In the genomic region with DNA sequence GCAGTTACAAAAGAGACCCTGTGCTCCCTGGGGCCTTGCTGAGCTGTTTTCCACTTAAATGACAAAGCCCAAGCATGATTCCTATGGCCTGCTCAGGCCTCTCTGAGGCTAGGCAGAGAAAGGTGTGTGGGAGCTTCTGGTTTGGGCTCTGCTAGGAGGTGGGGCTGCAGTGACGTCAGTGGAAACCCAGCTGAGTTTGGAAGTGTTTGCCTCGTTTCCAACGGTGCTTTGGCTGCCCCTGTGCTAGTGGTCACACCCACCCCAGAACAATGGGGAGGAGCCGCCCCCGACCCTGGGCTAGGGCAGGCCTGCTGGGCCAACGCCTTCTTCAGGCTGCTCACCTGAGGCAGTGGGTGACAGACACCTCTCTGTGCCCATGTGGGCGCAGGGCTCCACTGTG, we compare ENCODE assay signal across 1 cellular context.
A peak's percentile ranks its signal among the peaks of the same experiment; 100 is the strongest.
TF ChIP-seq lines count a peak whose summit lies in the region.

No MANE protein-coding gene starts in this region.

TF ChIP-seq in GM23338, 12 proteins besides CTCF, POLR2A, EP300 and RAD21 (continued from another document):
- no peak for TF ChIP-seq POLR2AphosphoS5 (IDR thresholded peaks at IDR 0.05; ENCODE audit: low read depth)
- TF ChIP-seq, protein P1, sequence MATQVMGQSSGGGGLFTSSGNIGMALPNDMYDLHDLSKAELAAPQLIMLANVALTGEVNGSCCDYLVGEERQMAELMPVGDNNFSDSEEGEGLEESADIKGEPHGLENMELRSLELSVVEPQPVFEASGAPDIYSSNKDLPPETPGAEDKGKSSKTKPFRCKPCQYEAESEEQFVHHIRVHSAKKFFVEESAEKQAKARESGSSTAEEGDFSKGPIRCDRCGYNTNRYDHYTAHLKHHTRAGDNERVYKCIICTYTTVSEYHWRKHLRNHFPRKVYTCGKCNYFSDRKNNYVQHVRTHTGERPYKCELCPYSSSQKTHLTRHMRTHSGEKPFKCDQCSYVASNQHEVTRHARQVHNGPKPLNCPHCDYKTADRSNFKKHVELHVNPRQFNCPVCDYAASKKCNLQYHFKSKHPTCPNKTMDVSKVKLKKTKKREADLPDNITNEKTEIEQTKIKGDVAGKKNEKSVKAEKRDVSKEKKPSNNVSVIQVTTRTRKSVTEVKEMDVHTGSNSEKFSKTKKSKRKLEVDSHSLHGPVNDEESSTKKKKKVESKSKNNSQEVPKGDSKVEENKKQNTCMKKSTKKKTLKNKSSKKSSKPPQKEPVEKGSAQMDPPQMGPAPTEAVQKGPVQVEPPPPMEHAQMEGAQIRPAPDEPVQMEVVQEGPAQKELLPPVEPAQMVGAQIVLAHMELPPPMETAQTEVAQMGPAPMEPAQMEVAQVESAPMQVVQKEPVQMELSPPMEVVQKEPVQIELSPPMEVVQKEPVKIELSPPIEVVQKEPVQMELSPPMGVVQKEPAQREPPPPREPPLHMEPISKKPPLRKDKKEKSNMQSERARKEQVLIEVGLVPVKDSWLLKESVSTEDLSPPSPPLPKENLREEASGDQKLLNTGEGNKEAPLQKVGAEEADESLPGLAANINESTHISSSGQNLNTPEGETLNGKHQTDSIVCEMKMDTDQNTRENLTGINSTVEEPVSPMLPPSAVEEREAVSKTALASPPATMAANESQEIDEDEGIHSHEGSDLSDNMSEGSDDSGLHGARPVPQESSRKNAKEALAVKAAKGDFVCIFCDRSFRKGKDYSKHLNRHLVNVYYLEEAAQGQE (IDR thresholded peaks at IDR 0.05; ENCODE audit: unreplicated experiment) = no peak
- TF ChIP-seq EZH2 (IDR thresholded peaks at IDR 0.05; ENCODE audit: low read depth, unreplicated experiment) = no peak
- 0 out of 2 replicates have a peak, but pooled peaks have one; percentile 4 for TF ChIP-seq ZNF331 (CRISPR knock-in tag; IDR thresholded peaks at IDR 0.05; ENCODE audit: low read depth)
- no peak for TF ChIP-seq NANOG (IDR thresholded peaks at IDR 0.05; ENCODE audit: borderline replicate concordance)
- no peak for TF ChIP-seq STAT1 (IDR thresholded peaks at IDR 0.05; ENCODE audit: unreplicated experiment)
- TF ChIP-seq JUNB (IDR thresholded peaks at IDR 0.05; ENCODE audit: unreplicated experiment) = no peak
- TF ChIP-seq ZNF114 (CRISPR knock-in tag; IDR thresholded peaks at IDR 0.05) = 0 out of 2 replicates have a peak, but pooled peaks have one; percentile 47
- TF ChIP-seq EZH2phosphoT487 (IDR thresholded peaks at IDR 0.05; ENCODE audit: unreplicated experiment) = no peak
TF ChIP-seq in GM23338: peak in this region for 4.
